Comparison of ENCODE assay signal across 8 cellular contexts in genomic region chr20:3563548-3564177, GRCh38.
DNase-seq lines count a peak whose midpoint lies in the region; ATAC-seq, FAIRE-seq and TF ChIP-seq lines count a peak whose summit lies in the region.

No MANE protein-coding gene starts in this region.

- peak; percentile 82 for FAIRE-seq in GM18507 (lab: Jason Lieb, UNC)

- H3K4me1 ChIP-seq in effector memory CD4-positive, alpha-beta T cell (ENCODE audit: control insufficient read depth, insufficient read depth, low read length, poor library complexity, severe bottlenecking), result no peaks in the 10 kb centered on the region

- no peaks in the 10 kb centered on the region for H3K27me3 Mint-ChIP-seq in brain

- no peaks in the 10 kb centered on the region for H3K9me3 ChIP-seq in effector memory CD4-positive, alpha-beta T cell (ENCODE audit: control insufficient read depth, low read length)

- no peaks in the 10 kb centered on the region for H3K27me3 ChIP-seq in kidney epithelial cell (ENCODE audit: control insufficient read depth, insufficient read depth, low read length)
- no peaks in the 10 kb centered on the region for H3K27me3 ChIP-seq in effector memory CD4-positive, alpha-beta T cell (replicated peaks; ENCODE audit: control insufficient read depth, insufficient read depth, low read length, poor library complexity, severe bottlenecking)

- no peak overlapping the region for H3K4me3 ChIP-seq in kidney epithelial cell (ENCODE audit: low read depth, low read length)
- no peak overlapping the region for H3K4me3 ChIP-seq in effector memory CD4-positive, alpha-beta T cell (ENCODE audit: insufficient read depth, low read depth, low read length, poor library complexity, severe bottlenecking)

- H3K27ac ChIP-seq in effector memory CD4-positive, alpha-beta T cell (ENCODE audit: insufficient read depth, low read length, poor library complexity, severe bottlenecking), result no peak overlapping the region

- no peaks in the 10 kb centered on the region for H3K36me3 ChIP-seq in kidney epithelial cell (ENCODE audit: control insufficient read depth, insufficient read depth, low read length)
- H3K36me3 ChIP-seq in effector memory CD4-positive, alpha-beta T cell (ENCODE audit: control insufficient read depth, insufficient read depth, low read length), result no peaks in the 10 kb centered on the region

- no peak overlapping the region for H3K4me3 Mint-ChIP-seq in brain

- no peaks in the 10 kb centered on the region for H3K4me1 Mint-ChIP-seq in brain

- H3K36me3 Mint-ChIP-seq in brain, result peaks cover 50% of the 10 kb centered on the region

- TF ChIP-seq CTCF in brain (conservative IDR thresholded peaks at IDR 0.05) (peak; percentile 64 to 79), kidney epithelial cell (IDR thresholded peaks at IDR 0.05; ENCODE audit: insufficient read depth, low read length, poor library complexity, severe bottlenecking) (peak; percentile 72)

- DNase-seq in CD1c-positive myeloid dendritic cell (ENCODE audit: extremely low spot score), result peak; percentile 34
- DNase-seq in GM18507 (ENCODE audit: extremely low spot score, insufficient read length, low read depth), result no peak
- DNase-seq in NCI-H345 treated with DMSO at 0.1 percent for 48 hours (lab: John Stamatoyannopoulos, UW; ENCODE audit: unreplicated experiment), result peak; percentile 44
- peak; percentile 16 for DNase-seq in kidney epithelial cell (ENCODE audit: low read depth)
- no peak for DNase-seq in effector memory CD4-positive, alpha-beta T cell

- H3K27ac Mint-ChIP-seq in brain, result no peak overlapping the region

- ATAC-seq in HG02970 (IDR thresholded peaks at IDR 0.05; ENCODE audit: low FRiP score, unreplicated experiment) (no peak), GM21723 (IDR thresholded peaks at IDR 0.05; ENCODE audit: unreplicated experiment) (no peak)

- no peaks in the 10 kb centered on the region for H3K9me3 Mint-ChIP-seq in brain

Comparison
In these comparisons a context has a peak if more than half of its experiments do, and no peak if none do; other contexts are left out.
1. DNase-seq: peak in CD1c-positive myeloid dendritic cell (single experiment), NCI-H345 treated with DMSO at 0.1 percent for 48 hours (single experiment) and kidney epithelial cell (single experiment); none in GM18507 (single experiment) and effector memory CD4-positive, alpha-beta T cell (0 of 3).